Comparison of ENCODE assay signal across 22 cellular contexts in the genomic region with DNA sequence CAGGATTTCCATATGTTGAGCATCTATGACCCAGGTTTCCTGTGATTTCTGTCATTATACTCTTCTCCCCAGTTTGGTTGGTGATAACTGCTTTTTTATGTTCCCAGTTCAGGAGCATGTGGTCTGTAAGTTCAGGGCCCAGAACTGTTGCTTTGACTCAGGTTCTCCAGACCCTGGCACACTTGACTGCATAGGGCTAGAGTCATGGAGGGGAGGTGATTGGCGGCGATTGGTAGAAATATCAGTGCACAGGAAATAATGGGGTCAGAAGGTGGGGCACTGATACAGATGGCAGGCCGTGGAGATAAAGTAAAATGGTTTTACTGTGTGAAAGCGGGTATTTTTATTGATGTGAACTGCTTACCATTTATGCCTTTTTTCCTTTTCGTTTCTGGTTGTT. TPM values are rescaled to one million over a fixed set of nuclear protein-coding genes. Genes with fewer than 3 reads are reported as not detected.
DNase-seq lines count a peak whose midpoint lies in the region; ATAC-seq, FAIRE-seq and TF ChIP-seq lines count a peak whose summit lies in the region.
"Had no signal": no experiment of that assay in that cellular context is flagged by ENCODE, and none has a peak within 500 bp of the region (broad histone marks: within the 10 kb centered on the region; RNA-seq: fewer than 3 reads in every experiment).

No MANE protein-coding gene starts in this region.

- CTCF ChIA-PET in HepG2 (lab: Yijun Ruan, JAX; ENCODE audit: low intra/inter-chr PET ratio, low total read pairs): no interaction called here

- peak overlapping the region; percentile 75 to 88 for H3K27ac Mint-ChIP-seq in effector memory CD8-positive, alpha-beta T cell

- H3K9ac ChIP-seq in HepG2 (ENCODE audit: insufficient read depth, low read depth, low read length): no peak overlapping the region

- WGBS in HepG2 (ENCODE audit: low lambda C conversion rate): 97% methylated on average over 5 of the region's 5 CpGs
- WGBS in right lobe of liver (ENCODE audit: insufficient coverage, low coverage, low lambda C conversion rate, missing lambda C conversion rate): 85% methylated on average over 5 of the region's 5 CpGs
- WGBS in thymus: 96% methylated on average over 5 of the region's 5 CpGs

- H3K4me3 ChIP-seq in HepG2 (replicated peaks in 1 of 3; ENCODE audit: insufficient read depth in 1 of 3, low read depth in 2 of 3, low read length in 3 of 3) (no peak overlapping the region), right lobe of liver (no peak overlapping the region), thymus (ENCODE audit: low read length) (no peak overlapping the region), dorsolateral prefrontal cortex (no peak overlapping the region)
- H3K4me3 ChIP-seq: heart left ventricle, prostate gland, transverse colon had no signal

- H3K9me3 Mint-ChIP-seq in effector memory CD8-positive, alpha-beta T cell: no peaks in the 10 kb centered on the region
- H3K9me3 Mint-ChIP-seq: naive B cell had no signal

- H3K4me2 ChIP-seq in HepG2 (ENCODE audit: low read depth, low read length): no peak overlapping the region

- TF ChIP-seq CTCF in HepG2 (CRISPR knock-in tag; IDR thresholded peaks at IDR 0.05): no peak
- TF ChIP-seq CTCF in right lobe of liver (IDR thresholded peaks at IDR 0.05): no peak
- TF ChIP-seq CTCF in VCaP (conservative IDR thresholded peaks at IDR 0.05): no peak
- TF ChIP-seq CTCF in dorsolateral prefrontal cortex (IDR thresholded peaks at IDR 0.05 in 54 of 56, conservative IDR thresholded peaks at IDR 0.05 in 2 of 56; ENCODE audit: low read depth in 1 of 56, partially characterized antibody in 56 of 56): no peak

- H3K79me2 ChIP-seq in HepG2 (ENCODE audit: insufficient read depth, low read length): no peaks in the 10 kb centered on the region

- H3K36me3 Mint-ChIP-seq in effector memory CD8-positive, alpha-beta T cell (ENCODE audit: insufficient read depth): peaks cover 86% of the 10 kb centered on the region

- H3K4me3 Mint-ChIP-seq in effector memory CD8-positive, alpha-beta T cell: peak overlapping the region; percentile 54 to 61
- H3K4me3 Mint-ChIP-seq: naive B cell had no signal

- H3K36me3 ChIP-seq in HepG2 (replicated peaks in 1 of 2; ENCODE audit: control insufficient read depth in 1 of 2, insufficient read depth in 2 of 2, low read length in 2 of 2) (peaks cover 51 to 89% of the 10 kb centered on the region in 2 experiments), right lobe of liver (peaks cover 7 to 78% (median 39%) of the 10 kb centered on the region in 4 donors), thymus (ENCODE audit: control insufficient read depth, insufficient read depth) (peaks cover 67% of the 10 kb centered on the region)

- TF ChIP-seq EP300 in HepG2 (IDR thresholded peaks at IDR 0.05; ENCODE audit: low read depth in 2 of 2, low read length in 2 of 2): no peak
- no peak for TF ChIP-seq EP300 in HepG2 (CRISPR knock-in tag; IDR thresholded peaks at IDR 0.05; ENCODE audit: borderline replicate concordance)

- H3K27ac ChIP-seq in HepG2 (ENCODE audit: extremely low read length, insufficient read depth, low read length): no peak overlapping the region
- H3K27ac ChIP-seq in right lobe of liver: no peak overlapping the region
- H3K27ac ChIP-seq in VCaP: peak overlapping the region; percentile 96
- peak overlapping the region; percentile 42 for H3K27ac ChIP-seq in thymus (ENCODE audit: low read depth)
- H3K27ac ChIP-seq in dorsolateral prefrontal cortex: no peak overlapping the region
- H3K27ac ChIP-seq: transverse colon had no signal

- BruUV-seq in HepG2 (replicated peaks; lab: Mats Ljungman, UMichigan): no TSS peak

- H3K27me3 ChIP-seq in HepG2 (ENCODE audit: control insufficient read depth in 1 of 2, insufficient read depth in 2 of 2, low read length in 2 of 2) (no peaks in the 10 kb centered on the region), right lobe of liver (no peaks in the 10 kb centered on the region), thymus (ENCODE audit: control insufficient read depth, insufficient read depth) (no peaks in the 10 kb centered on the region), dorsolateral prefrontal cortex (no peaks in the 10 kb centered on the region)
- H3K27me3 ChIP-seq: heart left ventricle, transverse colon had no signal

- no peak for FAIRE-seq in HepG2 (lab: Jason Lieb, UNC)
- FAIRE-seq: bronchial epithelial cell, D721Med, GM12892, keratinocyte had no signal

- no peaks in the 10 kb centered on the region for H3K4me1 ChIP-seq in HepG2 (ENCODE audit: insufficient read depth, low read length)
- no peaks in the 10 kb centered on the region for H3K4me1 ChIP-seq in right lobe of liver
- H3K4me1 ChIP-seq in thymus (ENCODE audit: control insufficient read depth, insufficient read depth, low read length): peaks cover 12% of the 10 kb centered on the region

- TF ChIP-seq POLR2A in HepG2 (IDR thresholded peaks at IDR 0.05; ENCODE audit: insufficient read depth in 1 of 2, low read depth in 2 of 2, low read length in 2 of 2) (no peak), right lobe of liver (IDR thresholded peaks at IDR 0.05) (no peak)

- in situ Hi-C loops in HepG2 (cut with HindIII; ENCODE audit: extremely low pct_ligation_motif_present, low pct_unique_long_range_greater_than_20kb): no loop called here

- no peak overlapping the region for H2AFZ ChIP-seq in HepG2 (ENCODE audit: low read length)

- intact Hi-C loops in HepG2 (cut with micrococcal nuclease; ENCODE audit: unreplicated experiment) (no loop called here), right lobe of liver (cut with DNase I) (no loop called here), dorsolateral prefrontal cortex (cut with DNase I) (no loop called here)

- DNase-seq in HepG2 (ENCODE audit: low spot score) (no peak), right lobe of liver (no peak), dorsolateral prefrontal cortex (no peak), RKO (ENCODE audit: low spot score) (no peak)
- DNase-seq in effector memory CD8-positive, alpha-beta T cell: no peak
- DNase-seq: GF-D8, heart left ventricle, mammary epithelial cell, naive B cell, NCI-H2081, NCI-H524 treated with DMSO at 0.1 percent for 48 hours, Right ventricle myocardium superior, transverse colon had no signal

- ATAC-seq in HepG2: no peak
- no peak for ATAC-seq in right lobe of liver
- ATAC-seq in effector memory CD8-positive, alpha-beta T cell (replicated peaks): no peak
- no peak for ATAC-seq in HG03520 (IDR thresholded peaks at IDR 0.05; ENCODE audit: unreplicated experiment)
- ATAC-seq: heart left ventricle had no signal

- H3K27me3 Mint-ChIP-seq in effector memory CD8-positive, alpha-beta T cell: no peaks in the 10 kb centered on the region
- H3K27me3 Mint-ChIP-seq: naive B cell had no signal

- H3K9me3 ChIP-seq in HepG2 (ENCODE audit: low read length): no peaks in the 10 kb centered on the region
- no peaks in the 10 kb centered on the region for H3K9me3 ChIP-seq in right lobe of liver
- no peaks in the 10 kb centered on the region for H3K9me3 ChIP-seq in thymus (ENCODE audit: control insufficient read depth)
- H3K9me3 ChIP-seq: heart left ventricle, prostate gland, transverse colon had no signal

- H3K4me1 Mint-ChIP-seq in effector memory CD8-positive, alpha-beta T cell (ENCODE audit: low read depth in 2 of 2): peaks cover 31 to 46% of the 10 kb centered on the region in 2 donors

- H4K20me1 ChIP-seq in HepG2 (ENCODE audit: insufficient read depth, low read length): no peaks in the 10 kb centered on the region

- TF ChIP-seq RAD21 in HepG2 (CRISPR knock-in tag; IDR thresholded peaks at IDR 0.05): no peak

- POLR2A ChIA-PET in HepG2 (lab: Yijun Ruan, JAX): no interaction called here

RNA-seq across cellular contexts. Expression of a gene that starts 28.8 kb away (rescaled TPM):
- total RNA-seq in HepG2 (2016; rRNA removed; fragmentation: Illumina TruSeq; extraction: Trizol) (not detected in 2 replicates), right lobe of liver (not detected), dorsolateral prefrontal cortex (1 to 10 TPM in 1 of 120 experiments, under 1 TPM in 1, not detected in 118; 0.97 to 1.3 TPM)
- total RNA-seq in HepG2 (2016; cell fraction: cytosol; rRNA removed; fragmentation: Illumina TruSeq; extraction: Trizol; ENCODE audit: low read depth): not detected in 2 replicates
- not detected in 2 replicates for total RNA-seq in HepG2 (2016; cell fraction: insoluble cytoplasmic fraction; rRNA removed; fragmentation: Illumina TruSeq; extraction: Trizol)
- not detected in 2 replicates for total RNA-seq in HepG2 (2016; cell fraction: membrane; rRNA removed; fragmentation: Illumina TruSeq; extraction: Trizol)
- total RNA-seq in HepG2 (2016; cell fraction: nucleus; rRNA removed; fragmentation: Illumina TruSeq; extraction: Trizol): not detected in 2 replicates
- polyA plus RNA-seq in HepG2 (2011; rRNA removed) (not detected in 2 replicates), thymus (0.32 TPM)
- not detected in 2 replicates for polyA plus RNA-seq in HepG2 (2011; cell fraction: cytosol; rRNA removed)
- polyA plus RNA-seq in HepG2 (2011; cell fraction: nucleus; rRNA removed): not detected in 2 replicates
- polyA plus RNA-seq in HepG2 (2012): not detected in 2 replicates
- polyA plus RNA-seq in HepG2 (2016; cell fraction: cytosol; fragmentation: Illumina TruSeq; extraction: Trizol; ENCODE audit: low read depth): not detected in 2 replicates
- not detected in 2 replicates for polyA plus RNA-seq in HepG2 (2016; cell fraction: insoluble cytoplasmic fraction; fragmentation: Illumina TruSeq; extraction: Trizol; ENCODE audit: low read depth)
- polyA plus RNA-seq in HepG2 (2016; cell fraction: membrane; fragmentation: Illumina TruSeq; extraction: Trizol; ENCODE audit: low read depth): not detected in 2 replicates
- polyA plus RNA-seq in HepG2 (2016; cell fraction: nucleus; fragmentation: Illumina TruSeq; extraction: Trizol; ENCODE audit: insufficient read depth, low read depth): not detected in 2 replicates
- polyA minus RNA-seq in HepG2 (2011; rRNA and poly(A)+ RNA removed; ENCODE audit: low replicate concordance): not detected in 2 replicates
- not detected in 2 replicates for polyA minus RNA-seq in HepG2 (2011; cell fraction: cytosol; rRNA and poly(A)+ RNA removed)
- polyA minus RNA-seq in HepG2 (2011; cell fraction: nucleus; rRNA and poly(A)+ RNA removed): not detected in 2 replicates
- total RNA-seq: bronchial epithelial cell, fibroblast of lung, mammary epithelial cell, prostate gland, Right ventricle myocardium superior, transverse colon had no signal
- polyA plus RNA-seq: fibroblast of lung, heart left ventricle, keratinocyte, mammary epithelial cell had no signal

RNA-seq across cellular contexts. Expression of a gene that starts 30.6 kb away (rescaled TPM):
- total RNA-seq in HepG2 (2016; rRNA removed; fragmentation: Illumina TruSeq; extraction: Trizol) (39.2 and 43.8 TPM in 2 replicates), right lobe of liver (10 to 100 TPM; 10.8 to 21.3 (median 15.2) TPM), dorsolateral prefrontal cortex (100 to 1,000 TPM in 73 of 120 experiments, 10 to 100 TPM in 47; 73.9 to 129 (median 102) TPM)
- total RNA-seq in HepG2 (2016; cell fraction: cytosol; rRNA removed; fragmentation: Illumina TruSeq; extraction: Trizol; ENCODE audit: low read depth): 7.5 and 9.1 TPM in 2 replicates
- total RNA-seq in HepG2 (2016; cell fraction: insoluble cytoplasmic fraction; rRNA removed; fragmentation: Illumina TruSeq; extraction: Trizol): 38.8 and 41.1 TPM in 2 replicates
- 14.7 and 17.3 TPM in 2 replicates for total RNA-seq in HepG2 (2016; cell fraction: membrane; rRNA removed; fragmentation: Illumina TruSeq; extraction: Trizol)
- total RNA-seq in HepG2 (2016; cell fraction: nucleus; rRNA removed; fragmentation: Illumina TruSeq; extraction: Trizol): 47.4 and 58.4 TPM in 2 replicates
- polyA plus RNA-seq in HepG2 (2011; rRNA removed) (17.2 and 21.2 TPM in 2 replicates), thymus (14.2 TPM)
- 11.2 and 13.2 TPM in 2 replicates for polyA plus RNA-seq in HepG2 (2011; cell fraction: cytosol; rRNA removed)
- polyA plus RNA-seq in HepG2 (2011; cell fraction: nucleus; rRNA removed): 21.2 and 24.5 TPM in 2 replicates
- 16.5 and 22.9 TPM in 2 replicates for polyA plus RNA-seq in HepG2 (2012)
- 1.2 and 1.6 TPM in 2 replicates for polyA plus RNA-seq in HepG2 (2016; cell fraction: cytosol; fragmentation: Illumina TruSeq; extraction: Trizol; ENCODE audit: low read depth)
- polyA plus RNA-seq in HepG2 (2016; cell fraction: insoluble cytoplasmic fraction; fragmentation: Illumina TruSeq; extraction: Trizol; ENCODE audit: low read depth): 35.8 and 38.8 TPM in 2 replicates
- polyA plus RNA-seq in HepG2 (2016; cell fraction: membrane; fragmentation: Illumina TruSeq; extraction: Trizol; ENCODE audit: low read depth): 5.3 and 5.7 TPM in 2 replicates
- polyA plus RNA-seq in HepG2 (2016; cell fraction: nucleus; fragmentation: Illumina TruSeq; extraction: Trizol; ENCODE audit: insufficient read depth, low read depth): 32.7 and 33.9 TPM in 2 replicates
- polyA minus RNA-seq in HepG2 (2011; rRNA and poly(A)+ RNA removed; ENCODE audit: low replicate concordance): 35.4 and 40.6 TPM in 2 replicates
- polyA minus RNA-seq in HepG2 (2011; cell fraction: cytosol; rRNA and poly(A)+ RNA removed): 20.4 and 21.7 TPM in 2 replicates
- polyA minus RNA-seq in HepG2 (2011; cell fraction: nucleus; rRNA and poly(A)+ RNA removed): 84.9 and 89.1 TPM in 2 replicates

RNA-seq across cellular contexts. Expression of a gene that starts 55.2 kb away (rescaled TPM):
- total RNA-seq in HepG2 (2016; rRNA removed; fragmentation: Illumina TruSeq; extraction: Trizol): 12.1 and 12.3 TPM in 2 replicates
- total RNA-seq in HepG2 (2016; cell fraction: cytosol; rRNA removed; fragmentation: Illumina TruSeq; extraction: Trizol; ENCODE audit: low read depth): 10.9 and 12.0 TPM in 2 replicates
- total RNA-seq in HepG2 (2016; cell fraction: insoluble cytoplasmic fraction; rRNA removed; fragmentation: Illumina TruSeq; extraction: Trizol): 9.9 and 12.6 TPM in 2 replicates
- total RNA-seq in HepG2 (2016; cell fraction: membrane; rRNA removed; fragmentation: Illumina TruSeq; extraction: Trizol): 21.3 and 21.9 TPM in 2 replicates
- 8.1 and 8.9 TPM in 2 replicates for total RNA-seq in HepG2 (2016; cell fraction: nucleus; rRNA removed; fragmentation: Illumina TruSeq; extraction: Trizol)
- polyA plus RNA-seq in HepG2 (2011; rRNA removed): 19.8 and 22.0 TPM in 2 replicates
- 11.4 and 15.9 TPM in 2 replicates for polyA plus RNA-seq in HepG2 (2011; cell fraction: cytosol; rRNA removed)
- 17.2 and 20.5 TPM in 2 replicates for polyA plus RNA-seq in HepG2 (2011; cell fraction: nucleus; rRNA removed)
- polyA plus RNA-seq in HepG2 (2012): 11.3 and 12.2 TPM in 2 replicates
- 19.0 and 20.2 TPM in 2 replicates for polyA plus RNA-seq in HepG2 (2016; cell fraction: cytosol; fragmentation: Illumina TruSeq; extraction: Trizol; ENCODE audit: low read depth)
- 19.2 and 23.6 TPM in 2 replicates for polyA plus RNA-seq in HepG2 (2016; cell fraction: insoluble cytoplasmic fraction; fragmentation: Illumina TruSeq; extraction: Trizol; ENCODE audit: low read depth)
- 28.9 and 33.3 TPM in 2 replicates for polyA plus RNA-seq in HepG2 (2016; cell fraction: membrane; fragmentation: Illumina TruSeq; extraction: Trizol; ENCODE audit: low read depth)
- 20.1 and 22.1 TPM in 2 replicates for polyA plus RNA-seq in HepG2 (2016; cell fraction: nucleus; fragmentation: Illumina TruSeq; extraction: Trizol; ENCODE audit: insufficient read depth, low read depth)
- polyA minus RNA-seq in HepG2 (2011; rRNA and poly(A)+ RNA removed; ENCODE audit: low replicate concordance): 32.1 TPM in 1 of 2 replicates, not detected in the other
- polyA minus RNA-seq in HepG2 (2011; cell fraction: cytosol; rRNA and poly(A)+ RNA removed): 6.7 and 8.0 TPM in 2 replicates
- 7.9 and 8.7 TPM in 2 replicates for polyA minus RNA-seq in HepG2 (2011; cell fraction: nucleus; rRNA and poly(A)+ RNA removed)
- total RNA-seq in right lobe of liver: 1 to 10 TPM; 4.4 to 7.3 (median 5.9) TPM
- polyA plus RNA-seq in thymus: 13.6 TPM
- 10 to 100 TPM in 10 of 120 experiments, 1 to 10 TPM in 110; 3.7 to 12.6 (median 6.9) TPM for total RNA-seq in dorsolateral prefrontal cortex

Comparison
In these comparisons a context has a peak if more than half of its experiments do, and no peak if none do; other contexts are left out.
1. H3K27ac ChIP-seq: peak in VCaP (single experiment) and thymus (single experiment); none in HepG2 (single experiment), right lobe of liver (0 of 3) and dorsolateral prefrontal cortex (0 of 59).